Comparison of ENCODE assay signal across 8 cellular contexts in the genomic region with DNA sequence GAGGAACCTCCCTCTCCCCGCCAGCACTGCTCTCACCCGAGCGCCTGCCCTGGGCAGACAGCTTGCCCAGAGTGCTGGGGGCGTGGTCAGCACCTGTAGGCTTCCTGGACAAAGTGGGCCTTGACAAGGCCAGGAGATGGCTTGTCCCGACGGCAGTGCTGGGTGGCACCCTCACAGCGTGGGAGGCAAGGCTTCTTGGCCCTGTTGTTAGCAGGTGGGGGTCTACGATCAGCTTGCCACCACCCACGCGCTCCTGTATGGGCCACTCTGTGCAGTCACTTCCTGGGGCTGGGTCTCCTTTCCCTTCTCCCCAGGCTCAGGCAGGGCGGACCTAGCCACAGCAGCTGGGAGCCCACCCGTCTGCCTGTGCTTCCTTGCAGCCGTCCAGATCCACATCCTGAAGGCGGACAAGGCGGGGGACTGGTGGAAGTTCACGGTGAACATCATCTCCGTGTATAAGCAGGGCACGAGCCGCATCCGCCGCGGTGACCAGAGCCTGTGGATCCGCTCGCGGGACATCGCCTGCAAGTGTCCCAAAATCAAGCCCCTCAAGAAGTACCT.
DNase-seq lines count a peak whose midpoint lies in the region; ATAC-seq and TF ChIP-seq lines count a peak whose summit lies in the region.

No MANE protein-coding gene starts in this region.

- CTCF ChIA-PET in activated naive CD4-positive, alpha-beta T cell treated with anti-CD3 and anti-CD28 coated beads, Interleukin-2, amount 10 ng/mL, durations not matched to agents 7 days and 5 days (lab: Charles Lee) = interaction anchor here (0.6 kb wide), 1 partner anchor 51 kb away, joined by 3 read pairs; no protein-coding TSS in a partner anchor

- H3K4me1 Mint-ChIP-seq in HFFc6 (ENCODE audit: low read depth) = no peaks in the 10 kb centered on the region
- H3K4me1 Mint-ChIP-seq in activated naive CD4-positive, alpha-beta T cell treated with anti-CD3 and anti-CD28 coated beads, Interleukin-2, amount 10 ng/mL, durations not matched to agents 7 days and 5 days = peaks cover 11% of the 10 kb centered on the region

- H3K4me3 Mint-ChIP-seq in HFFc6 = peak overlapping the region; percentile 28
- peak overlapping the region; percentile 66 for H3K4me3 Mint-ChIP-seq in activated naive CD4-positive, alpha-beta T cell treated with anti-CD3 and anti-CD28 coated beads, Interleukin-2, amount 10 ng/mL, durations not matched to agents 7 days and 5 days

- H3K9me3 ChIP-seq in iPS-15b (ENCODE audit: control insufficient read depth, insufficient read depth, low read length) = no peaks in the 10 kb centered on the region

- H3K27me3 Mint-ChIP-seq in HFFc6 (ENCODE audit: insufficient read depth) = peaks cover 5% of the 10 kb centered on the region; the same call in 1 of the 2 replicates
- H3K27me3 Mint-ChIP-seq in activated naive CD4-positive, alpha-beta T cell treated with anti-CD3 and anti-CD28 coated beads, Interleukin-2, amount 10 ng/mL, durations not matched to agents 7 days and 5 days = peaks cover 32% of the 10 kb centered on the region

- H3K27ac Mint-ChIP-seq in HFFc6 = no peak overlapping the region
- no peak overlapping the region for H3K27ac Mint-ChIP-seq in activated naive CD4-positive, alpha-beta T cell treated with anti-CD3 and anti-CD28 coated beads, Interleukin-2, amount 10 ng/mL, durations not matched to agents 7 days and 5 days

- no peaks in the 10 kb centered on the region for H3K36me3 Mint-ChIP-seq in HFFc6 (ENCODE audit: low read depth)
- no peaks in the 10 kb centered on the region for H3K36me3 Mint-ChIP-seq in activated naive CD4-positive, alpha-beta T cell treated with anti-CD3 and anti-CD28 coated beads, Interleukin-2, amount 10 ng/mL, durations not matched to agents 7 days and 5 days

- ATAC-seq in stimulated activated naive CD8-positive, alpha-beta T cell treated with anti-CD3 and anti-CD28 coated beads, Interleukin-15, Interleukin-2, amounts not matched to agents 100 U/mL and 50 U/mL, for 24 hours = peak; percentile 21
- ATAC-seq in HG02759 (IDR thresholded peaks at IDR 0.05; ENCODE audit: unreplicated experiment) (no peak), GM21717 (IDR thresholded peaks at IDR 0.05; ENCODE audit: unreplicated experiment) (no peak)

- no peaks in the 10 kb centered on the region for H3K36me3 ChIP-seq in iPS-15b (ENCODE audit: control insufficient read depth, insufficient read depth, low read length)

- no peak overlapping the region for H3K9ac ChIP-seq in iPS-15b (ENCODE audit: low read depth, low read length)

- H3K27me3 ChIP-seq in iPS-15b (ENCODE audit: control insufficient read depth, insufficient read depth, low read length) = no peaks in the 10 kb centered on the region

- DNase-seq in HFFc6 (no peak), T-helper 9 cell (no peak), cerebellar cortex (ENCODE audit: low spot score) (no peak)
- peak; percentile 34 for DNase-seq in activated naive CD4-positive, alpha-beta T cell treated with anti-CD3 and anti-CD28 coated beads, Interleukin-2, amount 10 ng/mL, durations not matched to agents 7 days and 5 days
- no peak for DNase-seq in stimulated activated naive CD8-positive, alpha-beta T cell treated with anti-CD3 and anti-CD28 coated beads, Interleukin-15, Interleukin-2, amounts not matched to agents 100 U/mL and 50 U/mL, for 24 hours

- H3K4me1 ChIP-seq in iPS-15b (ENCODE audit: control insufficient read depth, insufficient read depth, low read length) = peaks cover 3% of the 10 kb centered on the region

- TF ChIP-seq CTCF in HFFc6 (IDR thresholded peaks at IDR 0.05) = no peak

- H3K9me3 Mint-ChIP-seq in HFFc6 = peaks cover 4% of the 10 kb centered on the region; the same call in 1 of the 2 replicates
- no peaks in the 10 kb centered on the region for H3K9me3 Mint-ChIP-seq in activated naive CD4-positive, alpha-beta T cell treated with anti-CD3 and anti-CD28 coated beads, Interleukin-2, amount 10 ng/mL, durations not matched to agents 7 days and 5 days

- peak overlapping the region; percentile 37 for H3K4me3 ChIP-seq in iPS-15b (ENCODE audit: low read depth, low read length)
